ENCODE assay signal across 13 cellular contexts in the genomic region with DNA sequence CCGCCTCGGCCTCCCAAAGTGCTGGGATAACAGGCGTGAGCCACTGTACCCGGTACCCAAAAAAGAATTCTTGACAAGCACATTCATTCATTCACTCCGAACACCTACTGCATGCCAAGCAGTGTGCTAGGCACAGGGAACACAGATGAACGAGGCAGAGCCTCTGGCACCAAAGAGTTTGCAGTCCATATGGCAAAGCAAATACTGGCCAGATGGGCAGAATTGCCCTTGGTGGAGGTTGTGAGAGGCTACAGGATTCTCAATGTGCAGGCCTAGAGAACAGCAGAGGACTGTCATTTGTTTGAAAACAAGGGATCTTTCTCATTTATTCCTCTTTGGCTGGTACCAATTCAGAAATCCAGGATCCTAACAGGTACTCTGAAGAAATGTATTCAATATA. TPM values are rescaled to one million over a fixed set of nuclear protein-coding genes. Genes with fewer than 3 reads are reported as not detected.
DNase-seq lines count a peak whose midpoint lies in the region; ATAC-seq lines count a peak whose summit lies in the region.
"Had no signal": no experiment of that assay in that cellular context is flagged by ENCODE, and none has a peak within 500 bp of the region (broad histone marks: within the 10 kb centered on the region; RNA-seq: fewer than 3 reads in every experiment).

No MANE protein-coding gene starts in this region.

- no peak for ATAC-seq in HG02763 (IDR thresholded peaks at IDR 0.05; ENCODE audit: unreplicated experiment)
- ATAC-seq in HG02642 (IDR thresholded peaks at IDR 0.05; ENCODE audit: poor library complexity, unreplicated experiment) = no peak
- ATAC-seq: CD8-positive, alpha-beta T cell had no signal

- in situ Hi-C loops in G401 (cut with HindIII; ENCODE audit: low sequenced_read_pairs) = no loop called here

- peak; percentile 24 for DNase-seq in NCI-H2171 treated with DMSO at 0.1 percent for 48 hours (lab: John Stamatoyannopoulos, UW)
- DNase-seq in NCI-H2171 (lab: John Stamatoyannopoulos, UW) = no peak
- peak; percentile 93 for DNase-seq in G401 (ENCODE audit: low spot score)
- DNase-seq in NCI-H69 (lab: John Stamatoyannopoulos, UW) = peak; percentile 44
- DNase-seq in mesenteric fat pad (ENCODE audit: low spot score) = peak; percentile 65
- DNase-seq in activated naive CD4-positive, alpha-beta T cell (lab: John Stamatoyannopoulos, UW) = no peak
- DNase-seq: CD8-positive, alpha-beta T cell; COR-L47; DMS53; HCEC 1CT; HFFc6 had no signal

RNA-seq across cellular contexts. Expression of a gene that starts 27.5 kb away (rescaled TPM):
- total RNA-seq in G401 (2014; rRNA removed; shearing (Covaris generic)) = 29.0 and 33.2 TPM in 2 replicates
- 110 TPM for total RNA-seq in mesenteric fat pad

RNA-seq across cellular contexts. Expression of a gene that starts 45.3 kb away (rescaled TPM):
- not detected in 2 replicates for total RNA-seq in G401 (2014; rRNA removed; shearing (Covaris generic))
- total RNA-seq in mesenteric fat pad = 0.42 TPM

Comparison
In these comparisons a context has a peak if more than half of its experiments do, and no peak if none do; other contexts are left out.
1. DNase-seq: peak in NCI-H2171 treated with DMSO at 0.1 percent for 48 hours (single experiment), G401 (single experiment), NCI-H69 (single experiment) and mesenteric fat pad (single experiment); none in NCI-H2171 (single experiment) and activated naive CD4-positive, alpha-beta T cell (0 of 4).